Comparison of ENCODE assay signal across 21 cellular contexts in genomic region chr3:103158183-103158582, GRCh38.
DNase-seq lines count a peak whose midpoint lies in the region; ATAC-seq and TF ChIP-seq lines count a peak whose summit lies in the region.
"Had no signal": no experiment of that assay in that cellular context is flagged by ENCODE, and none has a peak within 500 bp of the region (broad histone marks: within the 10 kb centered on the region; RNA-seq: fewer than 3 reads in every experiment).

No MANE protein-coding gene starts in this region.

- no peak overlapping the region for H3K27ac Mint-ChIP-seq in WTC11
- H3K27ac Mint-ChIP-seq in type B pancreatic cell = peak overlapping the region; percentile 72
- H3K27ac Mint-ChIP-seq in activated naive CD8-positive, alpha-beta T cell treated with anti-CD3 and anti-CD28 coated beads, Interleukin-2, amount 50 U/mL, for 24 hours = no peak overlapping the region
- H3K27ac Mint-ChIP-seq: CD4-positive, CD25-positive, alpha-beta regulatory T cell had no signal

- ATAC-seq in WTC11 = peak; percentile 92
- ATAC-seq in activated naive CD8-positive, alpha-beta T cell treated with anti-CD3 and anti-CD28 coated beads, Interleukin-2, amount 50 U/mL, for 24 hours = no peak
- ATAC-seq: HCT116, K562 had no signal

- TF ChIP-seq CTCF in WTC11 (IDR thresholded peaks at IDR 0.05) = no peak
- no peak for TF ChIP-seq CTCF in type B pancreatic cell (conservative IDR thresholded peaks at IDR 0.05)

- DNase-seq in DMS53 (lab: John Stamatoyannopoulos, UW) = peak; percentile 33
- DNase-seq in WTC11 (ENCODE audit: low spot score) = no peak
- peak; percentile 5 for DNase-seq in iPS-NIHi11 (ENCODE audit: low spot score)
- DNase-seq in type B pancreatic cell (ENCODE audit: extremely low spot score, unreplicated experiment) = no peak
- DNase-seq in activated naive CD8-positive, alpha-beta T cell treated with anti-CD3 and anti-CD28 coated beads, Interleukin-2, amount 50 U/mL, for 24 hours = no peak
- DNase-seq in activated CD4-positive, alpha-beta T cell treated with anti-CD3 and anti-CD28 coated beads, Interleukin-2, amount 50 U/mL, for 4 hours = no peak
- DNase-seq in occipital lobe (lab: John Stamatoyannopoulos, UW) = no peak
- DNase-seq: CD4-positive, CD25-positive, alpha-beta regulatory T cell; GM23248; Kasumi-1; NCI-H1105; NCI-H1436 treated with DMSO at 0.1 percent for 48 hours; NCI-H187 treated with DMSO at 0.1 percent for 48 hours; NCI-H446; NCI-H524 treated with DMSO at 0.1 percent for 48 hours; NCI-H82; NK-92 treated with Interleukin-12 subunit alpha and Interleukin-12 subunit beta, amount 100 ng/mL, for 24 hours; Right ventricle myocardium superior; RPMI8226 had no signal

- H3K4me1 Mint-ChIP-seq in WTC11 = peaks cover 9% of the 10 kb centered on the region
- no peaks in the 10 kb centered on the region for H3K4me1 Mint-ChIP-seq in type B pancreatic cell (ENCODE audit: unreplicated experiment)
- H3K4me1 Mint-ChIP-seq in activated naive CD8-positive, alpha-beta T cell treated with anti-CD3 and anti-CD28 coated beads, Interleukin-2, amount 50 U/mL, for 24 hours = no peaks in the 10 kb centered on the region
- H3K4me1 Mint-ChIP-seq: CD4-positive, CD25-positive, alpha-beta regulatory T cell had no signal

- H3K9me3 Mint-ChIP-seq in WTC11 (no peaks in the 10 kb centered on the region), type B pancreatic cell (peaks cover 6% of the 10 kb centered on the region)
- peaks cover 4% of the 10 kb centered on the region for H3K9me3 Mint-ChIP-seq in activated naive CD8-positive, alpha-beta T cell treated with anti-CD3 and anti-CD28 coated beads, Interleukin-2, amount 50 U/mL, for 24 hours

- no peaks in the 10 kb centered on the region for H3K27me3 Mint-ChIP-seq in WTC11 (ENCODE audit: low read depth)
- H3K27me3 Mint-ChIP-seq in type B pancreatic cell = no peaks in the 10 kb centered on the region
- no peaks in the 10 kb centered on the region for H3K27me3 Mint-ChIP-seq in activated naive CD8-positive, alpha-beta T cell treated with anti-CD3 and anti-CD28 coated beads, Interleukin-2, amount 50 U/mL, for 24 hours
- H3K27me3 Mint-ChIP-seq: CD4-positive, CD25-positive, alpha-beta regulatory T cell had no signal

- CTCF ChIA-PET in WTC11 (lab: Charles Lee) = no interaction called here

- POLR2A ChIA-PET in WTC11 (lab: Charles Lee) = no interaction called here

- H3K36me3 Mint-ChIP-seq in WTC11 (no peaks in the 10 kb centered on the region), type B pancreatic cell (no peaks in the 10 kb centered on the region)
- H3K36me3 Mint-ChIP-seq in activated naive CD8-positive, alpha-beta T cell treated with anti-CD3 and anti-CD28 coated beads, Interleukin-2, amount 50 U/mL, for 24 hours (ENCODE audit: low read depth) = no peaks in the 10 kb centered on the region
- H3K36me3 Mint-ChIP-seq: CD4-positive, CD25-positive, alpha-beta regulatory T cell had no signal

- H3K4me3 Mint-ChIP-seq in WTC11 (no peak overlapping the region), type B pancreatic cell (no peak overlapping the region)
- no peak overlapping the region for H3K4me3 Mint-ChIP-seq in activated naive CD8-positive, alpha-beta T cell treated with anti-CD3 and anti-CD28 coated beads, Interleukin-2, amount 50 U/mL, for 24 hours
- H3K4me3 Mint-ChIP-seq: CD4-positive, CD25-positive, alpha-beta regulatory T cell had no signal

TF ChIP-seq in WTC11, 78 proteins besides CTCF, POLR2A, EP300 and RAD21:
- no peak for TF ChIP-seq CREB1 (CRISPR knock-in tag; IDR thresholded peaks at IDR 0.05)
- TF ChIP-seq RORB (CRISPR knock-in tag; IDR thresholded peaks at IDR 0.05) = no peak
- no peak for TF ChIP-seq ATF1 (CRISPR knock-in tag; IDR thresholded peaks at IDR 0.05)
- TF ChIP-seq, protein P1, sequence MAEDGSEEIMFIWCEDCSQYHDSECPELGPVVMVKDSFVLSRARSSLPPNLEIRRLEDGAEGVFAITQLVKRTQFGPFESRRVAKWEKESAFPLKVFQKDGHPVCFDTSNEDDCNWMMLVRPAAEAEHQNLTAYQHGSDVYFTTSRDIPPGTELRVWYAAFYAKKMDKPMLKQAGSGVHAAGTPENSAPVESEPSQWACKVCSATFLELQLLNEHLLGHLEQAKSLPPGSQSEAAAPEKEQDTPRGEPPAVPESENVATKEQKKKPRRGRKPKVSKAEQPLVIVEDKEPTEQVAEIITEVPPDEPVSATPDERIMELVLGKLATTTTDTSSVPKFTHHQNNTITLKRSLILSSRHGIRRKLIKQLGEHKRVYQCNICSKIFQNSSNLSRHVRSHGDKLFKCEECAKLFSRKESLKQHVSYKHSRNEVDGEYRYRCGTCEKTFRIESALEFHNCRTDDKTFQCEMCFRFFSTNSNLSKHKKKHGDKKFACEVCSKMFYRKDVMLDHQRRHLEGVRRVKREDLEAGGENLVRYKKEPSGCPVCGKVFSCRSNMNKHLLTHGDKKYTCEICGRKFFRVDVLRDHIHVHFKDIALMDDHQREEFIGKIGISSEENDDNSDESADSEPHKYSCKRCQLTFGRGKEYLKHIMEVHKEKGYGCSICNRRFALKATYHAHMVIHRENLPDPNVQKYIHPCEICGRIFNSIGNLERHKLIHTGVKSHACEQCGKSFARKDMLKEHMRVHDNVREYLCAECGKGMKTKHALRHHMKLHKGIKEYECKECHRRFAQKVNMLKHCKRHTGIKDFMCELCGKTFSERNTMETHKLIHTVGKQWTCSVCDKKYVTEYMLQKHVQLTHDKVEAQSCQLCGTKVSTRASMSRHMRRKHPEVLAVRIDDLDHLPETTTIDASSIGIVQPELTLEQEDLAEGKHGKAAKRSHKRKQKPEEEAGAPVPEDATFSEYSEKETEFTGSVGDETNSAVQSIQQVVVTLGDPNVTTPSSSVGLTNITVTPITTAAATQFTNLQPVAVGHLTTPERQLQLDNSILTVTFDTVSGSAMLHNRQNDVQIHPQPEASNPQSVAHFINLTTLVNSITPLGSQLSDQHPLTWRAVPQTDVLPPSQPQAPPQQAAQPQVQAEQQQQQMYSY (CRISPR knock-in tag; IDR thresholded peaks at IDR 0.05) = no peak
- TF ChIP-seq, protein P2, sequence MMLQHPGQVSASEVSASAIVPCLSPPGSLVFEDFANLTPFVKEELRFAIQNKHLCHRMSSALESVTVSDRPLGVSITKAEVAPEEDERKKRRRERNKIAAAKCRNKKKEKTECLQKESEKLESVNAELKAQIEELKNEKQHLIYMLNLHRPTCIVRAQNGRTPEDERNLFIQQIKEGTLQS (CRISPR knock-in tag; conservative IDR thresholded peaks at IDR 0.05) = no peak
- TF ChIP-seq HMGXB4 (CRISPR knock-in tag; IDR thresholded peaks at IDR 0.05) = no peak
- no peak for TF ChIP-seq SMAD3 (CRISPR knock-in tag; IDR thresholded peaks at IDR 0.05; ENCODE audit: borderline replicate concordance)
- TF ChIP-seq, protein P3, sequence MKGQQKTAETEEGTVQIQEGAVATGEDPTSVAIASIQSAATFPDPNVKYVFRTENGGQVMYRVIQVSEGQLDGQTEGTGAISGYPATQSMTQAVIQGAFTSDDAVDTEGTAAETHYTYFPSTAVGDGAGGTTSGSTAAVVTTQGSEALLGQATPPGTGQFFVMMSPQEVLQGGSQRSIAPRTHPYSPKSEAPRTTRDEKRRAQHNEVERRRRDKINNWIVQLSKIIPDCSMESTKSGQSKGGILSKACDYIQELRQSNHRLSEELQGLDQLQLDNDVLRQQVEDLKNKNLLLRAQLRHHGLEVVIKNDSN (CRISPR knock-in tag; IDR thresholded peaks at IDR 0.05) = no peak
- TF ChIP-seq, protein P4, sequence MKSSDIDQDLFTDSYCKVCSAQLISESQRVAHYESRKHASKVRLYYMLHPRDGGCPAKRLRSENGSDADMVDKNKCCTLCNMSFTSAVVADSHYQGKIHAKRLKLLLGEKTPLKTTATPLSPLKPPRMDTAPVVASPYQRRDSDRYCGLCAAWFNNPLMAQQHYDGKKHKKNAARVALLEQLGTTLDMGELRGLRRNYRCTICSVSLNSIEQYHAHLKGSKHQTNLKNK (CRISPR knock-in tag; IDR thresholded peaks at IDR 0.05) = no peak
- TF ChIP-seq FOXK1 (CRISPR knock-in tag; IDR thresholded peaks at IDR 0.05) = no peak
- no peak for TF ChIP-seq GABPB1 (CRISPR knock-in tag; IDR thresholded peaks at IDR 0.05)
- TF ChIP-seq, protein P5, sequence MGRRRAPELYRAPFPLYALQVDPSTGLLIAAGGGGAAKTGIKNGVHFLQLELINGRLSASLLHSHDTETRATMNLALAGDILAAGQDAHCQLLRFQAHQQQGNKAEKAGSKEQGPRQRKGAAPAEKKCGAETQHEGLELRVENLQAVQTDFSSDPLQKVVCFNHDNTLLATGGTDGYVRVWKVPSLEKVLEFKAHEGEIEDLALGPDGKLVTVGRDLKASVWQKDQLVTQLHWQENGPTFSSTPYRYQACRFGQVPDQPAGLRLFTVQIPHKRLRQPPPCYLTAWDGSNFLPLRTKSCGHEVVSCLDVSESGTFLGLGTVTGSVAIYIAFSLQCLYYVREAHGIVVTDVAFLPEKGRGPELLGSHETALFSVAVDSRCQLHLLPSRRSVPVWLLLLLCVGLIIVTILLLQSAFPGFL (CRISPR knock-in tag; IDR thresholded peaks at IDR 0.05; ENCODE audit: borderline replicate concordance) = no peak
- TF ChIP-seq TP53 (CRISPR knock-in tag; IDR thresholded peaks at IDR 0.05) = no peak
- TF ChIP-seq JUN (CRISPR knock-in tag; IDR thresholded peaks at IDR 0.05) = no peak
- no peak for TF ChIP-seq SP1 (CRISPR knock-in tag; conservative IDR thresholded peaks at IDR 0.05)
- TF ChIP-seq SOX15 (CRISPR knock-in tag; IDR thresholded peaks at IDR 0.05) = no peak
TF ChIP-seq in WTC11: peak in this region for 0.

Comparison
In these comparisons a context has a peak if more than half of its experiments do, and no peak if none do; other contexts are left out.
1. DNase-seq: peak in DMS53 (single experiment) and iPS-NIHi11 (single experiment); none in WTC11 (single experiment), type B pancreatic cell (single experiment), activated naive CD8-positive, alpha-beta T cell treated with anti-CD3 and anti-CD28 coated beads, Interleukin-2, amount 50 U/mL, for 24 hours (single experiment), activated CD4-positive, alpha-beta T cell treated with anti-CD3 and anti-CD28 coated beads, Interleukin-2, amount 50 U/mL, for 4 hours (0 of 2) and occipital lobe (single experiment).